In the genomic region with DNA sequence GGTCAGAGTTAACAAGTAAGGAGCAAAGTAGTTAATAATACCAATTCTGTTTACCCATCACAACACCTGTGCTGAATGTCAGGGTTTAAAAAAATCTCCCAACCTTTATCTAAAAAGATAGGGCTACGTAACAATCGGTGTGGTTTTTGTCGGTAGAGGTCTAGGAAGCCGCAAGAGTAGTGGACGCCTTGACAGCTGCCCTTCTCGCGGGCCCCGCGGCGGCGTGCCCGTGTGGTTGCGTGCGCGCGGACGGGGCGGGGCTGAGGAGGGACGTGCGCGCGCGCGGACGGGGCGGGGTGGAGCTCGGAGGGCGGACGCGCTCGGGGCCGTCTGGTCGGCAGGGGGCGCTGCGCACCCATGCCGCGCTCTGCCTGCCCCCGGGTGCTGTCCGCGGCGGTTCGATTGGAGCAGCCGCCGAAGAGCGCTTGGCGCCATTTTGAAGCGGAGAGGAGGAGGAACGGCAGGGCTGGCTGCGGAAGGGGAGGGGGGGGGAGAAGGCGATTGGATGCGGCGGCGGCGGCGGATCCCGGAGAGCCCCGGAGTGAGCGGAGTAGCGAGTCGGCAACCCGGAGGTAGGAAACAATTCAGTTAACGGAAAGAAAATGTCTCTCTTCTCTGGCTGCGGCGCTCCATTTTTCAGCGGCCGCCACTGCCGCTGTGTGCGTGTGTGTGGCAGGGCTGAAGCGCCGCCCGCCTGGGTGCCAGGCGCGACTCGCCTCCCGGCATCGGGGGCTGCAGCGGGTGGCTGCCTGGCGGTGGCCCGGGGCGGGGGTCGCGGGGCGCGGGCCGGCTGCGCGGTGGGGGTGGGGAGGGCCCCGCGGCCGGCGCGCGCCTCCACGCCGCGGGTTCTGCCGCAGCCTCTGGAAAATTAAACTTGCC, we compare ENCODE assay signal across 8 cellular contexts. TPM values are rescaled to one million over a fixed set of nuclear protein-coding genes. Genes with fewer than 3 reads are reported as not detected.
DNase-seq lines count a peak whose midpoint lies in the region; ATAC-seq and TF ChIP-seq lines count a peak whose summit lies in the region.

A gene with protein sequence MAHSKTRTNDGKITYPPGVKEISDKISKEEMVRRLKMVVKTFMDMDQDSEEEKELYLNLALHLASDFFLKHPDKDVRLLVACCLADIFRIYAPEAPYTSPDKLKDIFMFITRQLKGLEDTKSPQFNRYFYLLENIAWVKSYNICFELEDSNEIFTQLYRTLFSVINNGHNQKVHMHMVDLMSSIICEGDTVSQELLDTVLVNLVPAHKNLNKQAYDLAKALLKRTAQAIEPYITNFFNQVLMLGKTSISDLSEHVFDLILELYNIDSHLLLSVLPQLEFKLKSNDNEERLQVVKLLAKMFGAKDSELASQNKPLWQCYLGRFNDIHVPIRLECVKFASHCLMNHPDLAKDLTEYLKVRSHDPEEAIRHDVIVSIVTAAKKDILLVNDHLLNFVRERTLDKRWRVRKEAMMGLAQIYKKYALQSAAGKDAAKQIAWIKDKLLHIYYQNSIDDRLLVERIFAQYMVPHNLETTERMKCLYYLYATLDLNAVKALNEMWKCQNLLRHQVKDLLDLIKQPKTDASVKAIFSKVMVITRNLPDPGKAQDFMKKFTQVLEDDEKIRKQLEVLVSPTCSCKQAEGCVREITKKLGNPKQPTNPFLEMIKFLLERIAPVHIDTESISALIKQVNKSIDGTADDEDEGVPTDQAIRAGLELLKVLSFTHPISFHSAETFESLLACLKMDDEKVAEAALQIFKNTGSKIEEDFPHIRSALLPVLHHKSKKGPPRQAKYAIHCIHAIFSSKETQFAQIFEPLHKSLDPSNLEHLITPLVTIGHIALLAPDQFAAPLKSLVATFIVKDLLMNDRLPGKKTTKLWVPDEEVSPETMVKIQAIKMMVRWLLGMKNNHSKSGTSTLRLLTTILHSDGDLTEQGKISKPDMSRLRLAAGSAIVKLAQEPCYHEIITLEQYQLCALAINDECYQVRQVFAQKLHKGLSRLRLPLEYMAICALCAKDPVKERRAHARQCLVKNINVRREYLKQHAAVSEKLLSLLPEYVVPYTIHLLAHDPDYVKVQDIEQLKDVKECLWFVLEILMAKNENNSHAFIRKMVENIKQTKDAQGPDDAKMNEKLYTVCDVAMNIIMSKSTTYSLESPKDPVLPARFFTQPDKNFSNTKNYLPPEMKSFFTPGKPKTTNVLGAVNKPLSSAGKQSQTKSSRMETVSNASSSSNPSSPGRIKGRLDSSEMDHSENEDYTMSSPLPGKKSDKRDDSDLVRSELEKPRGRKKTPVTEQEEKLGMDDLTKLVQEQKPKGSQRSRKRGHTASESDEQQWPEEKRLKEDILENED (N-terminal part only) (plus strand): TSS at position 431 of the 879 bp plus-strand sequence. CDS start 62,321 bp downstream, outside the sequence.

- no peaks in the 10 kb centered on the region for H3K9me3 ChIP-seq in left lung

- ATAC-seq in GM19351 (IDR thresholded peaks at IDR 0.05; ENCODE audit: unreplicated experiment) (peak; percentile 76), HG03521 (IDR thresholded peaks at IDR 0.05; ENCODE audit: unreplicated experiment) (peak; percentile 83), left lung (peak; percentile 98)

- intact Hi-C loops in left lung (cut with DNase I) = loop anchor here in 1 of 2 donors (5.0 kb wide), 1 partner anchor 51 kb away; no protein-coding TSS in a partner anchor

- DNase-seq in NCI-H748 (lab: John Stamatoyannopoulos, UW; ENCODE audit: unreplicated experiment) = peak; percentile 100
- peak; percentile 89 to 91 for DNase-seq in activated CD4-positive, alpha-beta T cell treated with anti-CD3 and anti-CD28 coated beads, Interleukin-2, amount 50 U/mL, for 24 hours (ENCODE audit: low read depth in 1 of 2, low spot score in 1 of 2)
- DNase-seq in dermis blood vessel endothelial cell = peak; percentile 96
- DNase-seq in left lung = peak; percentile 96 to 99
- DNase-seq in stimulated activated CD4-positive, alpha-beta T cell treated with anti-CD3 and anti-CD28 coated beads, Interleukin-2, amount 100 ng/mL, for 48 hours = peak; percentile 94 to 95

- no peaks in the 10 kb centered on the region for H3K36me3 ChIP-seq in left lung

- peak; percentile 100 for TF ChIP-seq CTCF in C4-2B (conservative IDR thresholded peaks at IDR 0.05)
- peak; percentile 95 to 98 for TF ChIP-seq CTCF in left lung (IDR thresholded peaks at IDR 0.05)

- peaks cover 10 to 40% of the 10 kb centered on the region in 2 donors for H3K4me1 ChIP-seq in left lung

- H3K4me3 ChIP-seq in left lung = peak within 1 kb of the TSS; percentile 53 to 70

- H3K27me3 ChIP-seq in left lung = no peaks in the 10 kb centered on the region

- H3K27ac ChIP-seq in C4-2B (peak within 1 kb of the TSS; percentile 96), left lung (peak within 1 kb of the TSS; percentile 94 to 98)

RNA-seq across cellular contexts. Expression of the gene that starts here (rescaled TPM):
- total RNA-seq in dermis blood vessel endothelial cell (35.7 and 40.2 TPM in 2 replicates), left lung (10 to 100 TPM; 32.5 to 42.1 TPM)

Comparison
In these comparisons a context has a peak if more than half of its experiments do, and no peak if none do; other contexts are left out.
1. Peak in every context shown above with its lines: DNase-seq, ATAC-seq, H3K4me3 ChIP-seq and H3K27ac ChIP-seq.